In genomic region chr6:129890701-129891100, GRCh38 we compare ENCODE assay signal across 2 cellular contexts.
TF ChIP-seq lines count a peak whose summit lies in the region.

No MANE protein-coding gene starts in this region.

TF ChIP-seq in HCT116, 20 proteins besides CTCF, POLR2A, EP300 and RAD21:
- no peak for TF ChIP-seq EZH2 (IDR thresholded peaks at IDR 0.05)
- no peak for TF ChIP-seq SIN3A (IDR thresholded peaks at IDR 0.05; ENCODE audit: low read depth)
- TF ChIP-seq EGR1 (IDR thresholded peaks at IDR 0.05; ENCODE audit: low read depth): no peak
- no peak; the same call in 1 of the 2 replicates for TF ChIP-seq CBX3 (IDR thresholded peaks at IDR 0.05; ENCODE audit: low read depth)
- TF ChIP-seq, protein P1, sequence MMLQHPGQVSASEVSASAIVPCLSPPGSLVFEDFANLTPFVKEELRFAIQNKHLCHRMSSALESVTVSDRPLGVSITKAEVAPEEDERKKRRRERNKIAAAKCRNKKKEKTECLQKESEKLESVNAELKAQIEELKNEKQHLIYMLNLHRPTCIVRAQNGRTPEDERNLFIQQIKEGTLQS (IDR thresholded peaks at IDR 0.05): no peak
- TF ChIP-seq POLR2AphosphoS5 (IDR thresholded peaks at IDR 0.05; ENCODE audit: low read depth, low read length): no peak
- no peak for TF ChIP-seq SRF (IDR thresholded peaks at IDR 0.05; ENCODE audit: low read depth)
- peak; percentile 12; the same call in 1 of the 2 replicates for TF ChIP-seq MAX (IDR thresholded peaks at IDR 0.05)
- peak; percentile 2; the same call in 1 of the 2 replicates for TF ChIP-seq FOSL1 (IDR thresholded peaks at IDR 0.05; ENCODE audit: low read depth)
- no peak for TF ChIP-seq JUND (IDR thresholded peaks at IDR 0.05)
- TF ChIP-seq YY1 (IDR thresholded peaks at IDR 0.05; ENCODE audit: extremely low read depth, insufficient replicate concordance, low read depth, low read length): no peak
- no peak for TF ChIP-seq ELF1 (IDR thresholded peaks at IDR 0.05; ENCODE audit: borderline replicate concordance, low read depth)
- TF ChIP-seq ZBTB33 (IDR thresholded peaks at IDR 0.05; ENCODE audit: extremely low read depth, insufficient replicate concordance, low read length): no peak

TF ChIP-seq in IMR-90, 13 proteins besides CTCF, POLR2A, EP300 and RAD21:
- TF ChIP-seq BHLHE40 (IDR thresholded peaks at IDR 0.05; ENCODE audit: low read depth, low read length): peak; percentile 67
- no peak for TF ChIP-seq RCOR1 (IDR thresholded peaks at IDR 0.05; ENCODE audit: insufficient replicate concordance, low read length)
TF ChIP-seq in IMR-90: peak in this region for 1.
